In genomic region chr2:644871-645270, GRCh38 we compare ENCODE assay signal across 14 cellular contexts. TPM values are rescaled to one million over a fixed set of nuclear protein-coding genes. Genes with fewer than 3 reads are reported as not detected.
DNase-seq lines count a peak whose midpoint lies in the region; ATAC-seq and TF ChIP-seq lines count a peak whose summit lies in the region.
"Had no signal": no experiment of that assay in that cellular context is flagged by ENCODE, and none has a peak within 500 bp of the region (broad histone marks: within the 10 kb centered on the region; RNA-seq: fewer than 3 reads in every experiment).

No MANE protein-coding gene starts in this region.

- intact Hi-C loops in heart right ventricle (cut with DNase I), result no loop called here

- H3K27me3 ChIP-seq in right atrium auricular region, result no peaks in the 10 kb centered on the region
- peaks cover 0 to 54% (median 43%) of the 10 kb centered on the region in 7 donors for H3K27me3 ChIP-seq in heart right ventricle
- peaks cover 0 to 2% (median 0%) of the 10 kb centered on the region in 3 experiments for H3K27me3 ChIP-seq in neuronal stem cell (ENCODE audit: control insufficient read depth in 3 of 3, insufficient read depth in 3 of 3, low read depth in 1 of 3, low read length in 3 of 3)
- H3K27me3 ChIP-seq: BE2C had no signal

- H3K79me1 ChIP-seq in neuronal stem cell (ENCODE audit: low read depth, low read length), result peaks cover 2% of the 10 kb centered on the region

- no peaks in the 10 kb centered on the region for H3K9me3 ChIP-seq in right atrium auricular region
- no peaks in the 10 kb centered on the region for H3K9me3 ChIP-seq in heart right ventricle
- H3K9me3 ChIP-seq in neuronal stem cell (replicated peaks in 1 of 2; ENCODE audit: control insufficient read depth in 2 of 2, insufficient read depth in 1 of 2, low read depth in 1 of 2, low read length in 2 of 2), result no peaks in the 10 kb centered on the region
- H3K9me3 ChIP-seq: BE2C had no signal

- H2BK120ac ChIP-seq in neuronal stem cell (ENCODE audit: low read depth, low read length), result no peak overlapping the region

- no peaks in the 10 kb centered on the region for H3K4me1 ChIP-seq in right atrium auricular region
- no peaks in the 10 kb centered on the region for H3K4me1 ChIP-seq in heart right ventricle
- H3K4me1 ChIP-seq in neuronal stem cell (ENCODE audit: control insufficient read depth in 2 of 2, insufficient read depth in 1 of 2, low read depth in 1 of 2, low read length in 2 of 2), result peaks cover 4 to 6% of the 10 kb centered on the region in 2 donors
- H3K4me1 ChIP-seq: BE2C had no signal

- no peak overlapping the region for H2BK5ac ChIP-seq in neuronal stem cell (ENCODE audit: low read length)

- no peak overlapping the region for H2BK15ac ChIP-seq in neuronal stem cell (ENCODE audit: low read length)

- H3K36me3 ChIP-seq in right atrium auricular region (no peaks in the 10 kb centered on the region), heart right ventricle (no peaks in the 10 kb centered on the region), neuronal stem cell (replicated peaks in 1 of 2; ENCODE audit: control insufficient read depth in 2 of 2, insufficient read depth in 2 of 2, low read length in 2 of 2) (no peaks in the 10 kb centered on the region)
- H3K36me3 ChIP-seq: BE2C had no signal

- H3K9ac ChIP-seq in neuronal stem cell (ENCODE audit: low read depth, low read length, poor library complexity), result no peak overlapping the region

- no peak for ATAC-seq in heart right ventricle
- ATAC-seq in GM18867 (IDR thresholded peaks at IDR 0.05; ENCODE audit: unreplicated experiment), result no peak
- ATAC-seq: GM23338 had no signal

- WGBS in heart right ventricle, 2 donors, result 55 to 66% methylated on average over 5 of the region's 5 CpGs
- WGBS in neuronal stem cell (ENCODE audit: extremely low coverage in 2 of 2, insufficient read length in 2 of 2, insufficient replicate concordance in 1 of 2), 2 donors, result no CpG with 5 or more reads among the region's 5 CpGs

- H3K4me2 ChIP-seq in neuronal stem cell (ENCODE audit: insufficient read depth, low read length, poor library complexity, severe bottlenecking), result no peak overlapping the region
- H3K4me2 ChIP-seq: GM23338 had no signal

- H3K23ac ChIP-seq in neuronal stem cell (ENCODE audit: low read depth, low read length, poor library complexity), result no peak overlapping the region

- H3K4ac ChIP-seq in neuronal stem cell (ENCODE audit: low read length), result no peak overlapping the region

- peak overlapping the region; percentile 77 for H3K18ac ChIP-seq in neuronal stem cell (ENCODE audit: low read length)

- H4K8ac ChIP-seq in neuronal stem cell (ENCODE audit: low read depth, low read length), result peak overlapping the region; percentile 23

- no peak overlapping the region for H2AK5ac ChIP-seq in neuronal stem cell (ENCODE audit: low read depth, low read length)

- H3K27ac ChIP-seq in right atrium auricular region (no peak overlapping the region), heart right ventricle (no peak overlapping the region), coronary artery (no peak overlapping the region), neuronal stem cell (replicated peaks; ENCODE audit: low read length) (no peak overlapping the region)
- H3K27ac ChIP-seq: C4-2B had no signal

- no peak overlapping the region for H3K14ac ChIP-seq in neuronal stem cell (ENCODE audit: low read length)

- no peak overlapping the region for H4K91ac ChIP-seq in neuronal stem cell (ENCODE audit: low read depth, low read length, poor library complexity)

- no peak overlapping the region for H2AFZ ChIP-seq in neuronal stem cell (ENCODE audit: low read length)
- H2AFZ ChIP-seq: GM23338 had no signal

- TF ChIP-seq CTCF in right atrium auricular region (IDR thresholded peaks at IDR 0.05) (no peak), heart right ventricle (IDR thresholded peaks at IDR 0.05) (no peak), coronary artery (IDR thresholded peaks at IDR 0.05) (no peak)

- no peak overlapping the region for H2BK12ac ChIP-seq in neuronal stem cell (ENCODE audit: low read length)

- H3K4me3 ChIP-seq in right atrium auricular region, result no peak overlapping the region
- H3K4me3 ChIP-seq in heart right ventricle, result no peak overlapping the region
- H3K4me3 ChIP-seq in coronary artery, result no peak overlapping the region
- no peak overlapping the region for H3K4me3 ChIP-seq in neuronal stem cell (ENCODE audit: low read length in 2 of 2)
- H3K4me3 ChIP-seq: GM23338 had no signal

- peak; percentile 51 for DNase-seq in right atrium auricular region (ENCODE audit: low spot score)
- DNase-seq in heart right ventricle, result no peak
- peak; percentile 40 for DNase-seq in coronary artery (ENCODE audit: low spot score)
- DNase-seq in neuronal stem cell (ENCODE audit: low spot score), result no peak
- no peak for DNase-seq in NCI-H1436 (lab: John Stamatoyannopoulos, UW)
- no peak for DNase-seq in globus pallidus (ENCODE audit: low spot score)
- DNase-seq: BE2C; CD4-positive, alpha-beta memory T cell; DMS79 treated with DMSO at 0.1 percent for 48 hours; GDM1; H7 had no signal

RNA-seq across cellular contexts. Expression of gene TMEM18, which starts 32.3 kb away (rescaled TPM):
- total RNA-seq in right atrium auricular region (10 to 100 TPM in 1 of 2 donors, 1 to 10 TPM in 1; 7.6 to 11.9 TPM), heart right ventricle (10 to 100 TPM; 10.1 to 13.4 (median 12.2) TPM)
- 10 to 100 TPM; 10.2 to 21.9 TPM for polyA plus RNA-seq in heart right ventricle
- 33.2 TPM for polyA plus RNA-seq in neuronal stem cell (2013, experiment 1 of 2)
- polyA plus RNA-seq in neuronal stem cell (2013, experiment 2 of 2), result 35.6 TPM

Comparison
In these comparisons a context has a peak if more than half of its experiments do, and no peak if none do; other contexts are left out.
1. DNase-seq: peak in right atrium auricular region (single experiment) and coronary artery (single experiment); none in heart right ventricle (0 of 2), neuronal stem cell (single experiment), NCI-H1436 (single experiment) and globus pallidus (single experiment).